8 cellular contexts compared by ENCODE assay signal in the genomic region with DNA sequence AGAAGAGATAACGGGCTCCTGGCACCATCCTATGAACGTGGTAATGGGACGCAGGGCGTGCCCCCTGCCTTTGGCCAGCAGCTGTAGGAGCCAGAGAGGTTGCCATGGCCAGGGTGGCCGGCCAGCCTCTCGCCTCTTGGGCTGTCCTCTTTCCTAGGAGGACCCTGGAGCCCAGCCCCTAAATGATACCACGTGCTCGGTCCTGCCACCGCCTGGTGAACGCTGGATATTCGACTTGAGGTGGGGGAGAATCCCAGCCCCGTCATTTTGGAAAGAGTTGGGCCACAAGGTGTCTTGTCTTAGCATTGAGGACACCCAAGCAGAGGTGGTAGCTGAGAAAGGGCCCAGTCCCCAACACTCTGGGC. TPM values are rescaled to one million over a fixed set of nuclear protein-coding genes. Genes with fewer than 3 reads are reported as not detected.
DNase-seq lines count a peak whose midpoint lies in the region; ATAC-seq lines count a peak whose summit lies in the region.

No MANE protein-coding gene starts in this region.

- H4K8ac ChIP-seq in trophoblast cell (ENCODE audit: low read depth, low read length): no peak overlapping the region

- H3K27ac Mint-ChIP-seq in activated CD4-positive, alpha-beta memory T cell treated with anti-CD3 and anti-CD28 coated beads for 36 hours: no peak overlapping the region

- H3K4me1 Mint-ChIP-seq in activated CD4-positive, alpha-beta memory T cell treated with anti-CD3 and anti-CD28 coated beads for 36 hours (ENCODE audit: low read depth): peaks cover 17% of the 10 kb centered on the region

- H3K4me3 Mint-ChIP-seq in activated CD4-positive, alpha-beta memory T cell treated with anti-CD3 and anti-CD28 coated beads for 36 hours: peak overlapping the region; percentile 70

- H3K9me3 Mint-ChIP-seq in activated CD4-positive, alpha-beta memory T cell treated with anti-CD3 and anti-CD28 coated beads for 36 hours: no peaks in the 10 kb centered on the region

- H4K91ac ChIP-seq in trophoblast cell (ENCODE audit: low read depth, low read length): no peak overlapping the region

- H3K27me3 Mint-ChIP-seq in activated CD4-positive, alpha-beta memory T cell treated with anti-CD3 and anti-CD28 coated beads for 36 hours: peaks cover 44% of the 10 kb centered on the region

- peak; percentile 11 for ATAC-seq in HG03342 (IDR thresholded peaks at IDR 0.05; ENCODE audit: unreplicated experiment)

- no peak overlapping the region for H3K23ac ChIP-seq in trophoblast cell (ENCODE audit: low read length)

- H3K4me1 ChIP-seq in trophoblast cell (ENCODE audit: control insufficient read depth in 1 of 2, insufficient read depth in 2 of 2, low read length in 2 of 2): peaks cover 8 to 11% of the 10 kb centered on the region in 2 experiments

- no peak overlapping the region for H3K9ac ChIP-seq in trophoblast cell (ENCODE audit: low read length)

- H2BK120ac ChIP-seq in trophoblast cell (ENCODE audit: insufficient read depth, low read length, poor library complexity): no peak overlapping the region

- no peaks in the 10 kb centered on the region for H3K79me2 ChIP-seq in trophoblast cell (ENCODE audit: control insufficient read depth, insufficient read depth, low read length, poor library complexity)

- no peak overlapping the region for H3K18ac ChIP-seq in trophoblast cell (ENCODE audit: low read length)

- peaks cover 46% of the 10 kb centered on the region for H3K27me3 ChIP-seq in trophoblast cell (ENCODE audit: insufficient read depth, low read length)

- H3K27ac ChIP-seq in trophoblast cell (ENCODE audit: low read depth, low read length): no peak overlapping the region

- H3K4me3 ChIP-seq in trophoblast cell (ENCODE audit: low read depth, low read length): no peak overlapping the region

- no peaks in the 10 kb centered on the region for H3K36me3 ChIP-seq in trophoblast cell (ENCODE audit: control insufficient read depth in 1 of 2, insufficient read depth in 2 of 2, low read length in 2 of 2)

- intact Hi-C loops in activated CD4-positive, alpha-beta memory T cell treated with anti-CD3 and anti-CD28 coated beads for 36 hours (cut with micrococcal nuclease): no loop called here
- intact Hi-C loops in posterior vena cava (cut with DNase I): no loop called here

- H3K4ac ChIP-seq in trophoblast cell (ENCODE audit: low read depth, low read length): no peak overlapping the region

- DNase-seq in stimulated activated CD4-positive, alpha-beta T cell treated with anti-CD3 and anti-CD28 coated beads, Interleukin-12 subunit alpha, Interleukin-12 subunit beta, amount 100 ng/mL, for 4 hours: peak; percentile 4
- DNase-seq in stimulated activated CD4-positive, alpha-beta T cell treated with anti-CD3 and anti-CD28 coated beads, Interleukin-4, amount 100 ng/mL, for 24 hours: no peak
- peak; percentile 49 for DNase-seq in activated CD4-positive, alpha-beta memory T cell treated with anti-CD3 and anti-CD28 coated beads for 36 hours
- DNase-seq in germinal center (ENCODE audit: low spot score): peak; percentile 5
- no peak for DNase-seq in trophoblast cell
- no peak for DNase-seq in posterior vena cava (ENCODE audit: low spot score)
- DNase-seq in OCI-M2 (lab: John Stamatoyannopoulos, UW; ENCODE audit: unreplicated experiment): no peak

- no peak overlapping the region for H2BK5ac ChIP-seq in trophoblast cell (ENCODE audit: low read depth, low read length, poor library complexity)

- CTCF ChIA-PET in activated CD4-positive, alpha-beta memory T cell treated with anti-CD3 and anti-CD28 coated beads for 36 hours (lab: Charles Lee): interaction anchor here (0.5 to 3.9 kb wide), 4 partner anchors 17 to 499 kb away, joined by 3 to 15 read pairs (median 3); no protein-coding TSS in a partner anchor

- POLR2A ChIA-PET in activated CD4-positive, alpha-beta memory T cell treated with anti-CD3 and anti-CD28 coated beads for 36 hours (lab: Charles Lee): no interaction called here

- H3K4me2 ChIP-seq in trophoblast cell (ENCODE audit: low read length): peak overlapping the region; percentile 94

- no peak overlapping the region for H3K14ac ChIP-seq in trophoblast cell (ENCODE audit: low read length)

- H3K79me1 ChIP-seq in trophoblast cell (ENCODE audit: low read length): no peaks in the 10 kb centered on the region

- no CpG with 5 or more reads among the region's 12 CpGs for WGBS in trophoblast cell (ENCODE audit: extremely low coverage, insufficient coverage, insufficient read length)

- H2AK5ac ChIP-seq in trophoblast cell (ENCODE audit: low read length): no peak overlapping the region

- H3K36me3 Mint-ChIP-seq in activated CD4-positive, alpha-beta memory T cell treated with anti-CD3 and anti-CD28 coated beads for 36 hours: no peaks in the 10 kb centered on the region

- H2AFZ ChIP-seq in trophoblast cell (ENCODE audit: insufficient read depth, low read length, poor library complexity): no peak overlapping the region

- no peak overlapping the region for H2BK12ac ChIP-seq in trophoblast cell (ENCODE audit: low read length)

- peaks cover 7% of the 10 kb centered on the region for H3K9me3 ChIP-seq in trophoblast cell (ENCODE audit: insufficient read depth, low read depth, low read length)

- H4K12ac ChIP-seq in trophoblast cell (ENCODE audit: low read depth, low read length): no peak overlapping the region

RNA-seq across cellular contexts. Expression of a gene that starts 0.4 kb away (rescaled TPM):
- not detected for total RNA-seq in activated CD4-positive, alpha-beta memory T cell treated with anti-CD3 and anti-CD28 coated beads for 36 hours
- polyA plus RNA-seq in trophoblast cell (2013): 0.03 TPM in 1 of 2 replicates, not detected in the other
- total RNA-seq in posterior vena cava: under 1 TPM; 0.51 to 0.90 TPM

Comparison
In these comparisons a context has a peak if more than half of its experiments do, and no peak if none do; other contexts are left out.
1. DNase-seq: peak in stimulated activated CD4-positive, alpha-beta T cell treated with anti-CD3 and anti-CD28 coated beads, Interleukin-12 subunit alpha, Interleukin-12 subunit beta, amount 100 ng/mL, for 4 hours (single experiment), activated CD4-positive, alpha-beta memory T cell treated with anti-CD3 and anti-CD28 coated beads for 36 hours (single experiment) and germinal center (single experiment); none in stimulated activated CD4-positive, alpha-beta T cell treated with anti-CD3 and anti-CD28 coated beads, Interleukin-4, amount 100 ng/mL, for 24 hours (single experiment), trophoblast cell (0 of 2), posterior vena cava (single experiment) and OCI-M2 (single experiment).